12 cellular contexts compared by ENCODE assay signal in the genomic region with DNA sequence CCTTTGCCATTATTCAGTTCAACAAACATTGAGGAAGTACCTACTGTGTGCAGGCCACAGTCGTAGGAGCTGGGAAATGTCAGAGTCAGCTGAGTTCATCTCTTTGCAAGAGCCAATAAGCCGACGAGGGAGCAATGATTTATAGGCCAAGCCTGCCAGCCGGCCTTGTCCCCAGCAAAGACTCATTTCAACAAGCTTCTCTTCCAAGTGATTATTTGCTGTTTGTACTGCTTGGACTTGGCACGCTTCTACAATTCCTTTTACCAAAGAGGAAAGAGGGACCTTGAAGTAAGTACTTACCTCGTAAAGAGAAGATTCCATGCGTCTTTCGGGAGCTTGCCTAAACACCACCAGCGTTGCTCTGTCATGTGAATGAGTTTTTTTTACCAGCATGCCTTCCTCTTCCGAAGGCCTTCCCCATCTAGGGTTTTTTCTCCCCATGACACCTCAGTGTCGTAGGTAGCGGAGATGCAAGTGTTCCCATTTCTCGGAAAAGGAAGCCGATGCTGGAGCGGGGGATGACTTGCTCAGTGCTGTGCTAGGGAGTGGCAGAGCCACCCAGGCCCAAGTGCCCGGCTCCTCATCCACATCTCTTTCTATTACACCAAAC.
DNase-seq lines count a peak whose midpoint lies in the region; ATAC-seq and TF ChIP-seq lines count a peak whose summit lies in the region.
"Had no signal": no experiment of that assay in that cellular context is flagged by ENCODE, and none has a peak within 500 bp of the region (broad histone marks: within the 10 kb centered on the region; RNA-seq: fewer than 3 reads in every experiment).

No MANE protein-coding gene starts in this region.

- peak overlapping the region in 2 of 3 experiments; percentile 67 to 82 for H3K4me3 Mint-ChIP-seq in nephron
- no peak overlapping the region for H3K4me3 Mint-ChIP-seq in naive thymus-derived CD4-positive, alpha-beta T cell
- H3K4me3 Mint-ChIP-seq: activated T-cell treated with anti-CD3 and anti-CD28 coated beads, Interleukin-2, amount 50 U/mL, for 24 hours; neural crest cell had no signal

- CTCF ChIA-PET in naive thymus-derived CD4-positive, alpha-beta T cell (lab: Charles Lee), result no interaction called here

- WGBS in aorta, 2 donors, result 7 to 16% methylated on average over 16 of the region's 16 CpGs

- H3K4me1 ChIP-seq in aorta (ENCODE audit: control insufficient read depth in 1 of 2, insufficient read depth in 2 of 2, low read length in 2 of 2), result no peaks in the 10 kb centered on the region
- peaks cover 0 to 16% of the 10 kb centered on the region in 2 donors for H3K4me1 ChIP-seq in naive thymus-derived CD4-positive, alpha-beta T cell (ENCODE audit: control insufficient read depth in 2 of 2, insufficient read depth in 2 of 2, low read length in 2 of 2)

- POLR2A ChIA-PET in naive thymus-derived CD4-positive, alpha-beta T cell (lab: Charles Lee), result interaction anchor here (0.6 kb wide), 1 partner anchor 31 kb away, joined by 3 read pairs; no protein-coding TSS in a partner anchor

- peaks cover 64% of the 10 kb centered on the region for H3K4me1 Mint-ChIP-seq in nephron
- peaks cover 7 to 18% (median 14%) of the 10 kb centered on the region in 7 donors for H3K4me1 Mint-ChIP-seq in naive thymus-derived CD4-positive, alpha-beta T cell

- no peaks in the 10 kb centered on the region for H3K9me3 ChIP-seq in aorta (ENCODE audit: control insufficient read depth, low read length)
- H3K9me3 ChIP-seq in naive thymus-derived CD4-positive, alpha-beta T cell (ENCODE audit: control insufficient read depth in 2 of 3, low read length in 3 of 3), result no peaks in the 10 kb centered on the region

- H3K27ac ChIP-seq in coronary artery (peak overlapping the region; percentile 17 to 68), aorta (ENCODE audit: low read depth in 1 of 2, low read length in 2 of 2) (peak overlapping the region; percentile 80 to 86)
- no peak overlapping the region for H3K27ac ChIP-seq in naive thymus-derived CD4-positive, alpha-beta T cell (ENCODE audit: low read depth, low read length)

- DNase-seq in NCI-H1694 treated with DMSO at 0.1 percent for 48 hours (lab: John Stamatoyannopoulos, UW), result peak; percentile 29
- DNase-seq in NCI-H1694 (lab: John Stamatoyannopoulos, UW), result no peak
- DNase-seq in coronary artery (ENCODE audit: low spot score), result no peak
- peak in 1 of 2 donors; percentile 74 for DNase-seq in aorta
- DNase-seq in naive thymus-derived CD4-positive, alpha-beta T cell, result no peak
- DNase-seq: activated T-cell treated with anti-CD3 and anti-CD28 coated beads, Interleukin-2, amount 50 U/mL, for 24 hours; hippocampal formation; T-helper 2 cell had no signal

- H3K36me3 Mint-ChIP-seq in nephron (ENCODE audit: low read depth), result no peaks in the 10 kb centered on the region
- no peaks in the 10 kb centered on the region for H3K36me3 Mint-ChIP-seq in naive thymus-derived CD4-positive, alpha-beta T cell

- no peaks in the 10 kb centered on the region for H3K36me3 ChIP-seq in aorta (ENCODE audit: control insufficient read depth in 1 of 2, insufficient read depth in 2 of 2, low read length in 1 of 2)
- H3K36me3 ChIP-seq in naive thymus-derived CD4-positive, alpha-beta T cell (ENCODE audit: control insufficient read depth in 2 of 3, insufficient read depth in 3 of 3, low read length in 3 of 3), result no peaks in the 10 kb centered on the region

- peak overlapping the region; percentile 73 to 92 (median 90) for H3K27ac Mint-ChIP-seq in nephron
- H3K27ac Mint-ChIP-seq in naive thymus-derived CD4-positive, alpha-beta T cell, result no peak overlapping the region
- H3K27ac Mint-ChIP-seq: activated T-cell treated with anti-CD3 and anti-CD28 coated beads, Interleukin-2, amount 50 U/mL, for 24 hours had no signal

- H3K27me3 Mint-ChIP-seq in nephron (ENCODE audit: low read depth), result peaks cover 13% of the 10 kb centered on the region
- H3K27me3 Mint-ChIP-seq in naive thymus-derived CD4-positive, alpha-beta T cell, result peaks cover 0 to 2% (median 0%) of the 10 kb centered on the region in 5 donors

- H3K4me3 ChIP-seq in coronary artery (no peak overlapping the region), aorta (ENCODE audit: low read length in 2 of 2) (no peak overlapping the region)
- H3K4me3 ChIP-seq in naive thymus-derived CD4-positive, alpha-beta T cell (ENCODE audit: low read length), result no peak overlapping the region

- no peaks in the 10 kb centered on the region for H3K9me3 Mint-ChIP-seq in nephron
- no peaks in the 10 kb centered on the region for H3K9me3 Mint-ChIP-seq in naive thymus-derived CD4-positive, alpha-beta T cell
- H3K9me3 Mint-ChIP-seq: activated T-cell treated with anti-CD3 and anti-CD28 coated beads, Interleukin-2, amount 50 U/mL, for 24 hours; neural crest cell had no signal

- no peaks in the 10 kb centered on the region for H3K27me3 ChIP-seq in aorta (ENCODE audit: control insufficient read depth in 1 of 2, insufficient read depth in 2 of 2, low read length in 1 of 2)
- no peaks in the 10 kb centered on the region for H3K27me3 ChIP-seq in naive thymus-derived CD4-positive, alpha-beta T cell (ENCODE audit: control insufficient read depth in 2 of 2, insufficient read depth in 2 of 2, low read length in 2 of 2)

- intact Hi-C loops in aorta (cut with DNase I), result loop anchor here in 1 of 2 donors (5.0 kb wide), 1 partner anchor 44 kb away; no protein-coding TSS in a partner anchor
- intact Hi-C loops in naive thymus-derived CD4-positive, alpha-beta T cell (cut with micrococcal nuclease), result no loop called here

- ATAC-seq in aorta (ENCODE audit: low FRiP score), result peak; percentile 58
- ATAC-seq in naive thymus-derived CD4-positive, alpha-beta T cell, result no peak
- no peak for ATAC-seq in GM18907 (IDR thresholded peaks at IDR 0.05; ENCODE audit: unreplicated experiment)
- no peak for ATAC-seq in HG03439 (IDR thresholded peaks at IDR 0.05; ENCODE audit: unreplicated experiment)

- TF ChIP-seq CTCF in coronary artery (IDR thresholded peaks at IDR 0.05) (no peak), nephron (IDR thresholded peaks at IDR 0.05; ENCODE audit: unreplicated experiment in 3 of 3) (no peak)

Comparison
In these comparisons a context has a peak if more than half of its experiments do, and no peak if none do; other contexts are left out.
1. H3K27ac Mint-ChIP-seq: peak in nephron (3 of 3); none in naive thymus-derived CD4-positive, alpha-beta T cell (0 of 9).
2. H3K4me3 Mint-ChIP-seq: peak in nephron (2 of 3); none in naive thymus-derived CD4-positive, alpha-beta T cell (0 of 10).